ENCODE assay signal across 1 cellular context in the genomic region with DNA sequence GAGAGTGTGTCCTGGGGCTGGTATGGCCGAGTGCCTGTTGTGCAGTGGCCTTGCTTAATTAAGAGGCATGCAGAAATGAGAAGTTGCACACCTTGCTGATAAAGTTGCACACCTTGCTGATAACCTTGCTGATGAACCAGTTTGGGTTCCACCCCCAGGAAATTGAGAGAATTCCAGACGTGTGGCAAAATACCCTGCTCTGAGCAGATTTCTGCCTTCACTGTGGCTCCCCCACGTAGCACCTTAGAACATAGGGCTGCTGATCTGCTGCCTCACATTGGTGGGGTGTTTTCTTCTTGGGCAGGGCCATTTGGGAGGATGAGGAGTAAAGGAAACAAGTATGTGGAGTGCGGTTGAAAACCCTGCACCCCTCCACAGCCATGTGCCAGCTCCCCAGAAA.
A peak's percentile ranks its signal among the peaks of the same experiment; 100 is the strongest.
TF ChIP-seq lines count a peak whose summit lies in the region.

No MANE protein-coding gene starts in this region.

TF ChIP-seq in HepG2, 621 proteins besides CTCF, POLR2A, EP300 and RAD21:
- TF ChIP-seq IRF2 (CRISPR knock-in tag; IDR thresholded peaks at IDR 0.05) (no peak), ZNF501 (CRISPR knock-in tag; IDR thresholded peaks at IDR 0.05) (no peak), ZNF775 (CRISPR knock-in tag; IDR thresholded peaks at IDR 0.05; ENCODE audit: borderline replicate concordance) (no peak), HCFC1 (IDR thresholded peaks at IDR 0.05; ENCODE audit: low read depth, low read length) (no peak), ZNF431 (CRISPR knock-in tag; IDR thresholded peaks at IDR 0.05; ENCODE audit: borderline replicate concordance, low read depth) (no peak), ERF (CRISPR knock-in tag; IDR thresholded peaks at IDR 0.05) (no peak), FOXK2 (IDR thresholded peaks at IDR 0.05) (no peak), HIVEP1 (CRISPR knock-in tag; IDR thresholded peaks at IDR 0.05) (no peak), NONO (IDR thresholded peaks at IDR 0.05) (no peak), NONO (CRISPR knock-in tag; conservative IDR thresholded peaks at IDR 0.05) (0 out of 2 replicates have a peak, but pooled peaks have one; percentile 34), MBD4 (IDR thresholded peaks at IDR 0.05; ENCODE audit: borderline replicate concordance, low read length) (no peak)
- TF ChIP-seq, protein P1, sequence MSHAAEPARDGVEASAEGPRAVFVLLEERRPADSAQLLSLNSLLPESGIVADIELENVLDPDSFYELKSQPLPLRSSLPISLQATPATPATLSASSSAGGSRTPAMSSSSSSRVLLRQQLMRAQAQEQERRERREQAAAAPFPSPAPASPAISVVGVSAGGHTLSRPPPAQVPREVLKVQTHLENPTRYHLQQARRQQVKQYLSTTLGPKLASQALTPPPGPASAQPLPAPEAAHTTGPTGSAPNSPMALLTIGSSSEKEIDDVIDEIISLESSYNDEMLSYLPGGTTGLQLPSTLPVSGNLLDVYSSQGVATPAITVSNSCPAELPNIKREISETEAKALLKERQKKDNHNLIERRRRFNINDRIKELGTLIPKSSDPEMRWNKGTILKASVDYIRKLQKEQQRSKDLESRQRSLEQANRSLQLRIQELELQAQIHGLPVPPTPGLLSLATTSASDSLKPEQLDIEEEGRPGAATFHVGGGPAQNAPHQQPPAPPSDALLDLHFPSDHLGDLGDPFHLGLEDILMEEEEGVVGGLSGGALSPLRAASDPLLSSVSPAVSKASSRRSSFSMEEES (CRISPR knock-in tag; IDR thresholded peaks at IDR 0.05), result no peak
- TF ChIP-seq, protein P2, sequence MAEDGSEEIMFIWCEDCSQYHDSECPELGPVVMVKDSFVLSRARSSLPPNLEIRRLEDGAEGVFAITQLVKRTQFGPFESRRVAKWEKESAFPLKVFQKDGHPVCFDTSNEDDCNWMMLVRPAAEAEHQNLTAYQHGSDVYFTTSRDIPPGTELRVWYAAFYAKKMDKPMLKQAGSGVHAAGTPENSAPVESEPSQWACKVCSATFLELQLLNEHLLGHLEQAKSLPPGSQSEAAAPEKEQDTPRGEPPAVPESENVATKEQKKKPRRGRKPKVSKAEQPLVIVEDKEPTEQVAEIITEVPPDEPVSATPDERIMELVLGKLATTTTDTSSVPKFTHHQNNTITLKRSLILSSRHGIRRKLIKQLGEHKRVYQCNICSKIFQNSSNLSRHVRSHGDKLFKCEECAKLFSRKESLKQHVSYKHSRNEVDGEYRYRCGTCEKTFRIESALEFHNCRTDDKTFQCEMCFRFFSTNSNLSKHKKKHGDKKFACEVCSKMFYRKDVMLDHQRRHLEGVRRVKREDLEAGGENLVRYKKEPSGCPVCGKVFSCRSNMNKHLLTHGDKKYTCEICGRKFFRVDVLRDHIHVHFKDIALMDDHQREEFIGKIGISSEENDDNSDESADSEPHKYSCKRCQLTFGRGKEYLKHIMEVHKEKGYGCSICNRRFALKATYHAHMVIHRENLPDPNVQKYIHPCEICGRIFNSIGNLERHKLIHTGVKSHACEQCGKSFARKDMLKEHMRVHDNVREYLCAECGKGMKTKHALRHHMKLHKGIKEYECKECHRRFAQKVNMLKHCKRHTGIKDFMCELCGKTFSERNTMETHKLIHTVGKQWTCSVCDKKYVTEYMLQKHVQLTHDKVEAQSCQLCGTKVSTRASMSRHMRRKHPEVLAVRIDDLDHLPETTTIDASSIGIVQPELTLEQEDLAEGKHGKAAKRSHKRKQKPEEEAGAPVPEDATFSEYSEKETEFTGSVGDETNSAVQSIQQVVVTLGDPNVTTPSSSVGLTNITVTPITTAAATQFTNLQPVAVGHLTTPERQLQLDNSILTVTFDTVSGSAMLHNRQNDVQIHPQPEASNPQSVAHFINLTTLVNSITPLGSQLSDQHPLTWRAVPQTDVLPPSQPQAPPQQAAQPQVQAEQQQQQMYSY (CRISPR knock-in tag; IDR thresholded peaks at IDR 0.05), result no peak
- TF ChIP-seq, protein P3, sequence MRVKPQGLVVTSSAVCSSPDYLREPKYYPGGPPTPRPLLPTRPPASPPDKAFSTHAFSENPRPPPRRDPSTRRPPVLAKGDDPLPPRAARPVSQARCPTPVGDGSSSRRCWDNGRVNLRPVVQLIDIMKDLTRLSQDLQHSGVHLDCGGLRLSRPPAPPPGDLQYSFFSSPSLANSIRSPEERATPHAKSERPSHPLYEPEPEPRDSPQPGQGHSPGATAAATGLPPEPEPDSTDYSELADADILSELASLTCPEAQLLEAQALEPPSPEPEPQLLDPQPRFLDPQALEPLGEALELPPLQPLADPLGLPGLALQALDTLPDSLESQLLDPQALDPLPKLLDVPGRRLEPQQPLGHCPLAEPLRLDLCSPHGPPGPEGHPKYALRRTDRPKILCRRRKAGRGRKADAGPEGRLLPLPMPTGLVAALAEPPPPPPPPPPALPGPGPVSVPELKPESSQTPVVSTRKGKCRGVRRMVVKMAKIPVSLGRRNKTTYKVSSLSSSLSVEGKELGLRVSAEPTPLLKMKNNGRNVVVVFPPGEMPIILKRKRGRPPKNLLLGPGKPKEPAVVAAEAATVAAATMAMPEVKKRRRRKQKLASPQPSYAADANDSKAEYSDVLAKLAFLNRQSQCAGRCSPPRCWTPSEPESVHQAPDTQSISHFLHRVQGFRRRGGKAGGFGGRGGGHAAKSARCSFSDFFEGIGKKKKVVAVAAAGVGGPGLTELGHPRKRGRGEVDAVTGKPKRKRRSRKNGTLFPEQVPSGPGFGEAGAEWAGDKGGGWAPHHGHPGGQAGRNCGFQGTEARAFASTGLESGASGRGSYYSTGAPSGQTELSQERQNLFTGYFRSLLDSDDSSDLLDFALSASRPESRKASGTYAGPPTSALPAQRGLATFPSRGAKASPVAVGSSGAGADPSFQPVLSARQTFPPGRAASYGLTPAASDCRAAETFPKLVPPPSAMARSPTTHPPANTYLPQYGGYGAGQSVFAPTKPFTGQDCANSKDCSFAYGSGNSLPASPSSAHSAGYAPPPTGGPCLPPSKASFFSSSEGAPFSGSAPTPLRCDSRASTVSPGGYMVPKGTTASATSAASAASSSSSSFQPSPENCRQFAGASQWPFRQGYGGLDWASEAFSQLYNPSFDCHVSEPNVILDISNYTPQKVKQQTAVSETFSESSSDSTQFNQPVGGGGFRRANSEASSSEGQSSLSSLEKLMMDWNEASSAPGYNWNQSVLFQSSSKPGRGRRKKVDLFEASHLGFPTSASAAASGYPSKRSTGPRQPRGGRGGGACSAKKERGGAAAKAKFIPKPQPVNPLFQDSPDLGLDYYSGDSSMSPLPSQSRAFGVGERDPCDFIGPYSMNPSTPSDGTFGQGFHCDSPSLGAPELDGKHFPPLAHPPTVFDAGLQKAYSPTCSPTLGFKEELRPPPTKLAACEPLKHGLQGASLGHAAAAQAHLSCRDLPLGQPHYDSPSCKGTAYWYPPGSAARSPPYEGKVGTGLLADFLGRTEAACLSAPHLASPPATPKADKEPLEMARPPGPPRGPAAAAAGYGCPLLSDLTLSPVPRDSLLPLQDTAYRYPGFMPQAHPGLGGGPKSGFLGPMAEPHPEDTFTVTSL (CRISPR knock-in tag; IDR thresholded peaks at IDR 0.05; ENCODE audit: borderline replicate concordance), result no peak
- TF ChIP-seq, protein P4, sequence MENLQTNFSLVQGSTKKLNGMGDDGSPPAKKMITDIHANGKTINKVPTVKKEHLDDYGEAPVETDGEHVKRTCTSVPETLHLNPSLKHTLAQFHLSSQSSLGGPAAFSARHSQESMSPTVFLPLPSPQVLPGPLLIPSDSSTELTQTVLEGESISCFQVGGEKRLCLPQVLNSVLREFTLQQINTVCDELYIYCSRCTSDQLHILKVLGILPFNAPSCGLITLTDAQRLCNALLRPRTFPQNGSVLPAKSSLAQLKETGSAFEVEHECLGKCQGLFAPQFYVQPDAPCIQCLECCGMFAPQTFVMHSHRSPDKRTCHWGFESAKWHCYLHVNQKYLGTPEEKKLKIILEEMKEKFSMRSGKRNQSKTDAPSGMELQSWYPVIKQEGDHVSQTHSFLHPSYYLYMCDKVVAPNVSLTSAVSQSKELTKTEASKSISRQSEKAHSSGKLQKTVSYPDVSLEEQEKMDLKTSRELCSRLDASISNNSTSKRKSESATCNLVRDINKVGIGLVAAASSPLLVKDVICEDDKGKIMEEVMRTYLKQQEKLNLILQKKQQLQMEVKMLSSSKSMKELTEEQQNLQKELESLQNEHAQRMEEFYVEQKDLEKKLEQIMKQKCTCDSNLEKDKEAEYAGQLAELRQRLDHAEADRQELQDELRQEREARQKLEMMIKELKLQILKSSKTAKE (CRISPR knock-in tag; IDR thresholded peaks at IDR 0.05; ENCODE audit: borderline replicate concordance), result 0 out of 2 replicates have a peak, but pooled peaks have one; percentile 24
- TF ChIP-seq, protein P5, sequence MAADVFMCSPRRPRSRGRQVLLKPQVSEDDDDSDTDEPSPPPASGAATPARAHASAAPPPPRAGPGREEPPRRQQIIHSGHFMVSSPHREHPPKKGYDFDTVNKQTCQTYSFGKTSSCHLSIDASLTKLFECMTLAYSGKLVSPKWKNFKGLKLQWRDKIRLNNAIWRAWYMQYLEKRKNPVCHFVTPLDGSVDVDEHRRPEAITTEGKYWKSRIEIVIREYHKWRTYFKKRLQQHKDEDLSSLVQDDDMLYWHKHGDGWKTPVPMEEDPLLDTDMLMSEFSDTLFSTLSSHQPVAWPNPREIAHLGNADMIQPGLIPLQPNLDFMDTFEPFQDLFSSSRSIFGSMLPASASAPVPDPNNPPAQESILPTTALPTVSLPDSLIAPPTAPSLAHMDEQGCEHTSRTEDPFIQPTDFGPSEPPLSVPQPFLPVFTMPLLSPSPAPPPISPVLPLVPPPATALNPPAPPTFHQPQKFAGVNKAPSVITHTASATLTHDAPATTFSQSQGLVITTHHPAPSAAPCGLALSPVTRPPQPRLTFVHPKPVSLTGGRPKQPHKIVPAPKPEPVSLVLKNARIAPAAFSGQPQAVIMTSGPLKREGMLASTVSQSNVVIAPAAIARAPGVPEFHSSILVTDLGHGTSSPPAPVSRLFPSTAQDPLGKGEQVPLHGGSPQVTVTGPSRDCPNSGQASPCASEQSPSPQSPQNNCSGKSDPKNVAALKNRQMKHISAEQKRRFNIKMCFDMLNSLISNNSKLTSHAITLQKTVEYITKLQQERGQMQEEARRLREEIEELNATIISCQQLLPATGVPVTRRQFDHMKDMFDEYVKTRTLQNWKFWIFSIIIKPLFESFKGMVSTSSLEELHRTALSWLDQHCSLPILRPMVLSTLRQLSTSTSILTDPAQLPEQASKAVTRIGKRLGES (CRISPR knock-in tag; IDR thresholded peaks at IDR 0.05; ENCODE audit: borderline replicate concordance), result no peak
- TF ChIP-seq, protein P6, sequence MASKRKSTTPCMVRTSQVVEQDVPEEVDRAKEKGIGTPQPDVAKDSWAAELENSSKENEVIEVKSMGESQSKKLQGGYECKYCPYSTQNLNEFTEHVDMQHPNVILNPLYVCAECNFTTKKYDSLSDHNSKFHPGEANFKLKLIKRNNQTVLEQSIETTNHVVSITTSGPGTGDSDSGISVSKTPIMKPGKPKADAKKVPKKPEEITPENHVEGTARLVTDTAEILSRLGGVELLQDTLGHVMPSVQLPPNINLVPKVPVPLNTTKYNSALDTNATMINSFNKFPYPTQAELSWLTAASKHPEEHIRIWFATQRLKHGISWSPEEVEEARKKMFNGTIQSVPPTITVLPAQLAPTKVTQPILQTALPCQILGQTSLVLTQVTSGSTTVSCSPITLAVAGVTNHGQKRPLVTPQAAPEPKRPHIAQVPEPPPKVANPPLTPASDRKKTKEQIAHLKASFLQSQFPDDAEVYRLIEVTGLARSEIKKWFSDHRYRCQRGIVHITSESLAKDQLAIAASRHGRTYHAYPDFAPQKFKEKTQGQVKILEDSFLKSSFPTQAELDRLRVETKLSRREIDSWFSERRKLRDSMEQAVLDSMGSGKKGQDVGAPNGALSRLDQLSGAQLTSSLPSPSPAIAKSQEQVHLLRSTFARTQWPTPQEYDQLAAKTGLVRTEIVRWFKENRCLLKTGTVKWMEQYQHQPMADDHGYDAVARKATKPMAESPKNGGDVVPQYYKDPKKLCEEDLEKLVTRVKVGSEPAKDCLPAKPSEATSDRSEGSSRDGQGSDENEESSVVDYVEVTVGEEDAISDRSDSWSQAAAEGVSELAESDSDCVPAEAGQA (IDR thresholded peaks at IDR 0.05; ENCODE audit: low read depth), result no peak
- TF ChIP-seq, protein P6 (CRISPR knock-in tag; IDR thresholded peaks at IDR 0.05; ENCODE audit: borderline replicate concordance), result no peak
- TF ChIP-seq, protein P7, sequence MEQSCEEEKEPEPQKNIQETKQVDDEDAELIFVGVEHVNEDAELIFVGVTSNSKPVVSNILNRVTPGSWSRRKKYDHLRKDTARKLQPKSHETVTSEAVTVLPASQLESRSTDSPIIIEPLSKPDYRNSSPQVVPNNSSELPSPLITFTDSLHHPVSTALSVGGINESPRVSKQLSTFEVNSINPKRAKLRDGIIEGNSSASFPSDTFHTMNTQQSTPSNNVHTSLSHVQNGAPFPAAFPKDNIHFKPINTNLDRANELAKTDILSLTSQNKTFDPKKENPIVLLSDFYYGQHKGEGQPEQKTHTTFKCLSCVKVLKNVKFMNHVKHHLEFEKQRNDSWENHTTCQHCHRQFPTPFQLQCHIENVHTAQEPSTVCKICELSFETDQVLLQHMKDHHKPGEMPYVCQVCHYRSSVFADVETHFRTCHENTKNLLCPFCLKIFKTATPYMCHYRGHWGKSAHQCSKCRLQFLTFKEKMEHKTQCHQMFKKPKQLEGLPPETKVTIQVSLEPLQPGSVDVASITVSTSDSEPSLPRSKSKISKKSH (CRISPR knock-in tag; IDR thresholded peaks at IDR 0.05; ENCODE audit: borderline replicate concordance), result no peak
- TF ChIP-seq, protein P8, sequence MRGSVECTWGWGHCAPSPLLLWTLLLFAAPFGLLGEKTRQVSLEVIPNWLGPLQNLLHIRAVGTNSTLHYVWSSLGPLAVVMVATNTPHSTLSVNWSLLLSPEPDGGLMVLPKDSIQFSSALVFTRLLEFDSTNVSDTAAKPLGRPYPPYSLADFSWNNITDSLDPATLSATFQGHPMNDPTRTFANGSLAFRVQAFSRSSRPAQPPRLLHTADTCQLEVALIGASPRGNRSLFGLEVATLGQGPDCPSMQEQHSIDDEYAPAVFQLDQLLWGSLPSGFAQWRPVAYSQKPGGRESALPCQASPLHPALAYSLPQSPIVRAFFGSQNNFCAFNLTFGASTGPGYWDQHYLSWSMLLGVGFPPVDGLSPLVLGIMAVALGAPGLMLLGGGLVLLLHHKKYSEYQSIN (CRISPR knock-in tag; IDR thresholded peaks at IDR 0.05; ENCODE audit: borderline replicate concordance), result no peak
